In the genomic region with DNA sequence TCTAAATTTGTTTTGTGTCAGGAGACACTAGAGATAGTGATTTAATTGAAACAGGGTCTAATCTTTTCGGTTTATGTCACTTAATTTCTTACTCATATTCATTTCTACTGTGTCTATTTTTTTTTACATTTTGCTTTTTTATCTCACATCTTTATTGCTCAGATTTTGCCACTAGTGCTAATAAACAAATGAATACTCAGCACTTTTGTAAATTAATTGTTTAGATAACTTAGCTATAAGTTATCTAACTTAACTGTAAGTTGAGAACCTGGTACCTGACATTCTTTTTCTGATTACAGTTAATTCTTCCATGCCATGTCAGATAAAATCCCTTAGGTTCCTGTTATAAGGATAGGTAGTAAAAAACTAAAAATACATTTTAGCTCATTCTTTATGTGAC, we compare ENCODE assay signal across 28 cellular contexts. TPM values are rescaled to one million over a fixed set of nuclear protein-coding genes. Genes with fewer than 3 reads are reported as not detected.
DNase-seq lines count a peak whose midpoint lies in the region; ATAC-seq, FAIRE-seq and TF ChIP-seq lines count a peak whose summit lies in the region.
"Had no signal": no experiment of that assay in that cellular context is flagged by ENCODE, and none has a peak within 500 bp of the region (broad histone marks: within the 10 kb centered on the region; RNA-seq: fewer than 3 reads in every experiment).

No MANE protein-coding gene starts in this region.

- TF ChIP-seq CTCF in HepG2 (CRISPR knock-in tag; IDR thresholded peaks at IDR 0.05) (no peak), right lobe of liver (IDR thresholded peaks at IDR 0.05) (no peak), K562 (IDR thresholded peaks at IDR 0.05 in 2 of 3, conservative IDR thresholded peaks at IDR 0.05 in 1 of 3; ENCODE audit: insufficient read depth in 2 of 3, low read depth in 1 of 3, low read length in 3 of 3) (no peak)

- H3K9me1 ChIP-seq in K562 (ENCODE audit: control insufficient read depth, insufficient read depth, low read length), result no peaks in the 10 kb centered on the region

- no peaks in the 10 kb centered on the region for H3K9me3 ChIP-seq in HepG2 (ENCODE audit: low read length)
- no peaks in the 10 kb centered on the region for H3K9me3 ChIP-seq in right lobe of liver
- H3K9me3 ChIP-seq in K562 (replicated peaks; ENCODE audit: control insufficient read depth, insufficient read depth, low read depth, low read length), result no peaks in the 10 kb centered on the region
- H3K9me3 ChIP-seq: BE2C, BLaER1 had no signal

- TF ChIP-seq RAD21 in HepG2 (CRISPR knock-in tag; IDR thresholded peaks at IDR 0.05), result no peak
- no peak for TF ChIP-seq RAD21 in K562 (CRISPR knock-in tag; conservative IDR thresholded peaks at IDR 0.05 in 1 of 2, IDR thresholded peaks at IDR 0.05 in 1 of 2)

- FAIRE-seq in HepG2 (lab: Jason Lieb, UNC) (no peak), K562 (lab: Jason Lieb, UNC) (no peak)
- FAIRE-seq: GM12891, GM19239 had no signal

- BruUV-seq in HepG2 (replicated peaks; lab: Mats Ljungman, UMichigan) (no TSS peak), K562 (replicated peaks; lab: Mats Ljungman, UMichigan) (no TSS peak)

- 5% methylated on average over 1 of the region's 1 CpG for WGBS in HepG2 (ENCODE audit: low lambda C conversion rate)
- WGBS in right lobe of liver (ENCODE audit: insufficient coverage, low coverage, low lambda C conversion rate, missing lambda C conversion rate), result 35% methylated on average over 1 of the region's 1 CpG
- 0% methylated on average over 1 of the region's 1 CpG for WGBS in K562 (ENCODE audit: insufficient coverage, low coverage, missing lambda C conversion rate)

- no peak overlapping the region for H3K9ac ChIP-seq in HepG2 (ENCODE audit: insufficient read depth, low read depth, low read length)
- no peak overlapping the region for H3K9ac ChIP-seq in K562 (ENCODE audit: insufficient read depth in 1 of 2, low read depth in 2 of 2, low read length in 2 of 2)
- H3K9ac ChIP-seq: BLaER1 had no signal

- H3K4me3 ChIP-seq in HepG2 (replicated peaks in 1 of 3; ENCODE audit: insufficient read depth in 1 of 3, low read depth in 2 of 3, low read length in 3 of 3) (no peak overlapping the region), right lobe of liver (no peak overlapping the region), K562 (no peak overlapping the region)
- H3K4me3 ChIP-seq: BLaER1 had no signal

- H3K4me2 ChIP-seq in HepG2 (ENCODE audit: low read depth, low read length) (no peak overlapping the region), K562 (ENCODE audit: insufficient read depth, low read length) (no peak overlapping the region)
- H3K4me2 ChIP-seq: BLaER1 had no signal

- H3K4me1 ChIP-seq in HepG2 (ENCODE audit: insufficient read depth, low read length), result no peaks in the 10 kb centered on the region
- H3K4me1 ChIP-seq in right lobe of liver, result no peaks in the 10 kb centered on the region
- H3K4me1 ChIP-seq in K562 (replicated peaks in 1 of 2; ENCODE audit: control insufficient read depth in 2 of 2, insufficient read depth in 2 of 2, low read length in 2 of 2), result no peaks in the 10 kb centered on the region
- H3K4me1 ChIP-seq: BE2C, BLaER1 had no signal

- intact Hi-C loops in HepG2 (cut with micrococcal nuclease; ENCODE audit: unreplicated experiment) (no loop called here), right lobe of liver (cut with DNase I) (no loop called here), K562 (cut with micrococcal nuclease) (no loop called here)

- POLR2A ChIA-PET in HepG2 (lab: Yijun Ruan, JAX) (no interaction called here), K562 (lab: Yijun Ruan, JAX) (no interaction called here)

- no peaks in the 10 kb centered on the region for H3K27me3 ChIP-seq in HepG2 (ENCODE audit: control insufficient read depth in 1 of 2, insufficient read depth in 2 of 2, low read length in 2 of 2)
- no peaks in the 10 kb centered on the region for H3K27me3 ChIP-seq in right lobe of liver
- H3K27me3 ChIP-seq in K562 (ENCODE audit: control insufficient read depth in 2 of 2, insufficient read depth in 2 of 2, low read length in 2 of 2), result no peaks in the 10 kb centered on the region
- H3K27me3 ChIP-seq: BE2C, BLaER1 had no signal

- H4K20me1 ChIP-seq in HepG2 (ENCODE audit: insufficient read depth, low read length) (no peaks in the 10 kb centered on the region), K562 (replicated peaks; ENCODE audit: control insufficient read depth, insufficient read depth, low read length) (no peaks in the 10 kb centered on the region)
- H4K20me1 ChIP-seq: BLaER1 had no signal

- no peak overlapping the region for H3K27ac ChIP-seq in HepG2 (ENCODE audit: extremely low read length, insufficient read depth, low read length)
- no peak overlapping the region for H3K27ac ChIP-seq in right lobe of liver
- H3K27ac ChIP-seq in K562 (ENCODE audit: extremely low read depth, low read depth, low read length), result no peak overlapping the region
- H3K27ac ChIP-seq: 22Rv1, BLaER1 had no signal

- ATAC-seq in HepG2, result no peak
- ATAC-seq in right lobe of liver, result no peak
- no peak for ATAC-seq in K562

- no peak for DNase-seq in HepG2 (ENCODE audit: low spot score)
- DNase-seq in right lobe of liver, result no peak
- no peak for DNase-seq in K562 (ENCODE audit: extremely low read depth in 1 of 4, low spot score in 3 of 4)
- no peak for DNase-seq in cerebellar cortex (ENCODE audit: low spot score)
- DNase-seq: ACHN; BE2C; C1 segment of cervical spinal cord; CD4-positive, alpha-beta memory T cell; CD4-positive, CD25-positive, alpha-beta regulatory T cell; CD8-positive, alpha-beta memory T cell; COR-L47; DMS 273 treated with DMSO at 0.1 percent for 48 hours; DMS153; DMS53; DMS79; DND-41; EL; GDM1 had no signal

- in situ Hi-C loops in HepG2 (cut with HindIII; ENCODE audit: extremely low pct_ligation_motif_present, low pct_unique_long_range_greater_than_20kb), result no loop called here
- in situ Hi-C loops in K562 (cut with MboI), result no loop called here

- H3K79me2 ChIP-seq in HepG2 (ENCODE audit: insufficient read depth, low read length) (no peaks in the 10 kb centered on the region), K562 (ENCODE audit: control insufficient read depth, insufficient read depth, low read length) (no peaks in the 10 kb centered on the region)

- TF ChIP-seq POLR2A in HepG2 (IDR thresholded peaks at IDR 0.05; ENCODE audit: insufficient read depth in 1 of 2, low read depth in 2 of 2, low read length in 2 of 2), result no peak
- TF ChIP-seq POLR2A in right lobe of liver (IDR thresholded peaks at IDR 0.05), result no peak
- TF ChIP-seq POLR2A in K562 (conservative IDR thresholded peaks at IDR 0.05), result no peak

- CTCF ChIA-PET in HepG2 (lab: Yijun Ruan, JAX; ENCODE audit: low intra/inter-chr PET ratio, low total read pairs), result no interaction called here
- CTCF ChIA-PET in K562 (lab: Yijun Ruan, JAX; ENCODE audit: low intra/inter-chr PET ratio), result no interaction called here

- no peak overlapping the region for H2AFZ ChIP-seq in HepG2 (ENCODE audit: low read length)
- H2AFZ ChIP-seq in K562 (ENCODE audit: low read depth, low read length), result no peak overlapping the region

- no peaks in the 10 kb centered on the region for H3K36me3 ChIP-seq in HepG2 (replicated peaks in 1 of 2; ENCODE audit: control insufficient read depth in 1 of 2, insufficient read depth in 2 of 2, low read length in 2 of 2)
- no peaks in the 10 kb centered on the region for H3K36me3 ChIP-seq in right lobe of liver
- H3K36me3 ChIP-seq in K562 (ENCODE audit: control insufficient read depth, insufficient read depth, low read length), result no peaks in the 10 kb centered on the region
- H3K36me3 ChIP-seq: BE2C, BLaER1 had no signal

- no peak for TF ChIP-seq EP300 in HepG2 (IDR thresholded peaks at IDR 0.05; ENCODE audit: low read depth in 2 of 2, low read length in 2 of 2)
- TF ChIP-seq EP300 in HepG2 (CRISPR knock-in tag; IDR thresholded peaks at IDR 0.05; ENCODE audit: borderline replicate concordance), result no peak
- no peak for TF ChIP-seq EP300 in K562 (IDR thresholded peaks at IDR 0.05; ENCODE audit: low read length)

RNA-seq across cellular contexts. Expression of gene OR5M8, which starts 22.1 kb away (rescaled TPM):
- total RNA-seq in HepG2 (2016; rRNA removed; fragmentation: Illumina TruSeq; extraction: Trizol) (not detected in 2 replicates), right lobe of liver (not detected), K562 (2014; rRNA removed) (not detected in 2 replicates), K562 (2014; rRNA removed; fragmentation: Illumina TruSeq; extraction: Trizol) (not detected in 2 replicates), K562 (2015; rRNA removed; fragmentation: Illumina TruSeq; extraction: Trizol) (not detected in 2 replicates), K562 (2021) (not detected in 2 replicates)
- total RNA-seq in HepG2 (2016; cell fraction: cytosol; rRNA removed; fragmentation: Illumina TruSeq; extraction: Trizol; ENCODE audit: low read depth), result not detected in 2 replicates
- not detected in 2 replicates for total RNA-seq in HepG2 (2016; cell fraction: insoluble cytoplasmic fraction; rRNA removed; fragmentation: Illumina TruSeq; extraction: Trizol)
- not detected in 2 replicates for total RNA-seq in HepG2 (2016; cell fraction: membrane; rRNA removed; fragmentation: Illumina TruSeq; extraction: Trizol)
- total RNA-seq in HepG2 (2016; cell fraction: nucleus; rRNA removed; fragmentation: Illumina TruSeq; extraction: Trizol), result not detected in 2 replicates
- polyA plus RNA-seq in HepG2 (2011; rRNA removed) (not detected in 2 replicates), K562 (2011; rRNA removed) (not detected in 2 replicates), K562 (2014; fragmentation: Illumina TruSeq; extraction: Trizol) (not detected in 2 replicates), K562 (2014; fragmentation: Nextera tagmentation; extraction: Ambion mirVana) (not detected), K562 (2014; rRNA removed) (not detected in 2 replicates)
- not detected in 2 replicates for polyA plus RNA-seq in HepG2 (2011; cell fraction: cytosol; rRNA removed)
- not detected in 2 replicates for polyA plus RNA-seq in HepG2 (2011; cell fraction: nucleus; rRNA removed)
- polyA plus RNA-seq in HepG2 (2012), result not detected in 2 replicates
- polyA plus RNA-seq in HepG2 (2016; cell fraction: cytosol; fragmentation: Illumina TruSeq; extraction: Trizol; ENCODE audit: low read depth), result not detected in 2 replicates
- not detected in 2 replicates for polyA plus RNA-seq in HepG2 (2016; cell fraction: insoluble cytoplasmic fraction; fragmentation: Illumina TruSeq; extraction: Trizol; ENCODE audit: low read depth)
- polyA plus RNA-seq in HepG2 (2016; cell fraction: membrane; fragmentation: Illumina TruSeq; extraction: Trizol; ENCODE audit: low read depth), result not detected in 2 replicates
- not detected in 2 replicates for polyA plus RNA-seq in HepG2 (2016; cell fraction: nucleus; fragmentation: Illumina TruSeq; extraction: Trizol; ENCODE audit: insufficient read depth, low read depth)
- polyA minus RNA-seq in HepG2 (2011; rRNA and poly(A)+ RNA removed; ENCODE audit: low replicate concordance), result not detected in 2 replicates
- polyA minus RNA-seq in HepG2 (2011; cell fraction: cytosol; rRNA and poly(A)+ RNA removed), result not detected in 2 replicates
- polyA minus RNA-seq in HepG2 (2011; cell fraction: nucleus; rRNA and poly(A)+ RNA removed), result not detected in 2 replicates
- not detected in 2 replicates for total RNA-seq in K562 (2011; cell fraction: chromatin; rRNA removed; ENCODE audit: low replicate concordance)
- total RNA-seq in K562 (2011; cell fraction: nucleolus; rRNA removed), result not detected in 2 replicates
- not detected in 2 replicates for total RNA-seq in K562 (2011; cell fraction: nucleoplasm; rRNA removed)
- not detected in 2 replicates for polyA plus RNA-seq in K562 (2011; cell fraction: cytosol; rRNA removed)
- not detected in 2 replicates for polyA plus RNA-seq in K562 (2011; cell fraction: nucleus; rRNA removed)
- polyA plus RNA-seq in K562 (2012), result not detected in 2 replicates
- not detected in 2 replicates for polyA minus RNA-seq in K562 (2011; rRNA and poly(A)+ RNA removed)
- polyA minus RNA-seq in K562 (2011; cell fraction: cytosol; rRNA and poly(A)+ RNA removed), result not detected in 2 replicates
- polyA minus RNA-seq in K562 (2011; cell fraction: nucleus; rRNA and poly(A)+ RNA removed), result not detected in 2 replicates
- total RNA-seq: A172; A673; CD4-positive, alpha-beta memory T cell; CD4-positive, CD25-positive, alpha-beta regulatory T cell; CD8-positive, alpha-beta memory T cell; Daoy; G401 had no signal
- polyA plus RNA-seq: AG04450; CD14-positive monocyte; CD4-positive, alpha-beta memory T cell; CD4-positive, CD25-positive, alpha-beta regulatory T cell; CD8-positive, alpha-beta memory T cell had no signal

RNA-seq across cellular contexts. Expression of gene OR5M11, which starts 29.8 kb away (rescaled TPM):
- total RNA-seq in HepG2 (2016; rRNA removed; fragmentation: Illumina TruSeq; extraction: Trizol) (not detected in 2 replicates), right lobe of liver (not detected), K562 (2014; rRNA removed) (not detected in 2 replicates), K562 (2014; rRNA removed; fragmentation: Illumina TruSeq; extraction: Trizol) (not detected in 2 replicates), K562 (2015; rRNA removed; fragmentation: Illumina TruSeq; extraction: Trizol) (not detected in 2 replicates), K562 (2021) (not detected in 2 replicates)
- not detected in 2 replicates for total RNA-seq in HepG2 (2016; cell fraction: cytosol; rRNA removed; fragmentation: Illumina TruSeq; extraction: Trizol; ENCODE audit: low read depth)
- not detected in 2 replicates for total RNA-seq in HepG2 (2016; cell fraction: insoluble cytoplasmic fraction; rRNA removed; fragmentation: Illumina TruSeq; extraction: Trizol)
- total RNA-seq in HepG2 (2016; cell fraction: membrane; rRNA removed; fragmentation: Illumina TruSeq; extraction: Trizol), result not detected in 2 replicates
- total RNA-seq in HepG2 (2016; cell fraction: nucleus; rRNA removed; fragmentation: Illumina TruSeq; extraction: Trizol), result not detected in 2 replicates
- polyA plus RNA-seq in HepG2 (2011; rRNA removed) (not detected in 2 replicates), K562 (2011; rRNA removed) (not detected in 2 replicates), K562 (2014; fragmentation: Illumina TruSeq; extraction: Trizol) (not detected in 2 replicates), K562 (2014; fragmentation: Nextera tagmentation; extraction: Ambion mirVana) (not detected), K562 (2014; rRNA removed) (not detected in 2 replicates)
- polyA plus RNA-seq in HepG2 (2011; cell fraction: cytosol; rRNA removed), result not detected in 2 replicates
- polyA plus RNA-seq in HepG2 (2011; cell fraction: nucleus; rRNA removed), result not detected in 2 replicates
- not detected in 2 replicates for polyA plus RNA-seq in HepG2 (2012)
- not detected in 2 replicates for polyA plus RNA-seq in HepG2 (2016; cell fraction: cytosol; fragmentation: Illumina TruSeq; extraction: Trizol; ENCODE audit: low read depth)
- polyA plus RNA-seq in HepG2 (2016; cell fraction: insoluble cytoplasmic fraction; fragmentation: Illumina TruSeq; extraction: Trizol; ENCODE audit: low read depth), result not detected in 2 replicates
- polyA plus RNA-seq in HepG2 (2016; cell fraction: membrane; fragmentation: Illumina TruSeq; extraction: Trizol; ENCODE audit: low read depth), result not detected in 2 replicates
- polyA plus RNA-seq in HepG2 (2016; cell fraction: nucleus; fragmentation: Illumina TruSeq; extraction: Trizol; ENCODE audit: insufficient read depth, low read depth), result not detected in 2 replicates
- not detected in 2 replicates for polyA minus RNA-seq in HepG2 (2011; rRNA and poly(A)+ RNA removed; ENCODE audit: low replicate concordance)
- not detected in 2 replicates for polyA minus RNA-seq in HepG2 (2011; cell fraction: cytosol; rRNA and poly(A)+ RNA removed)
- not detected in 2 replicates for polyA minus RNA-seq in HepG2 (2011; cell fraction: nucleus; rRNA and poly(A)+ RNA removed)
- not detected in 2 replicates for total RNA-seq in K562 (2011; cell fraction: chromatin; rRNA removed; ENCODE audit: low replicate concordance)
- total RNA-seq in K562 (2011; cell fraction: nucleolus; rRNA removed), result not detected in 2 replicates
- total RNA-seq in K562 (2011; cell fraction: nucleoplasm; rRNA removed), result not detected in 2 replicates
- polyA plus RNA-seq in K562 (2011; cell fraction: cytosol; rRNA removed), result not detected in 2 replicates
- not detected in 2 replicates for polyA plus RNA-seq in K562 (2011; cell fraction: nucleus; rRNA removed)
- polyA plus RNA-seq in K562 (2012), result not detected in 2 replicates
- not detected in 2 replicates for polyA minus RNA-seq in K562 (2011; rRNA and poly(A)+ RNA removed)
- polyA minus RNA-seq in K562 (2011; cell fraction: cytosol; rRNA and poly(A)+ RNA removed), result not detected in 2 replicates
- polyA minus RNA-seq in K562 (2011; cell fraction: nucleus; rRNA and poly(A)+ RNA removed), result not detected in 2 replicates
- total RNA-seq: A172; A673; CD4-positive, alpha-beta memory T cell; CD4-positive, CD25-positive, alpha-beta regulatory T cell; CD8-positive, alpha-beta memory T cell; Daoy; G401 had no signal
- polyA plus RNA-seq: AG04450; CD14-positive monocyte; CD4-positive, alpha-beta memory T cell; CD4-positive, CD25-positive, alpha-beta regulatory T cell; CD8-positive, alpha-beta memory T cell had no signal

RNA-seq across cellular contexts. Expression of gene OR5M3, which starts 40.1 kb away (rescaled TPM):
- not detected in 2 replicates for total RNA-seq in HepG2 (2016; rRNA removed; fragmentation: Illumina TruSeq; extraction: Trizol)
- not detected in 2 replicates for total RNA-seq in HepG2 (2016; cell fraction: cytosol; rRNA removed; fragmentation: Illumina TruSeq; extraction: Trizol; ENCODE audit: low read depth)
- not detected in 2 replicates for total RNA-seq in HepG2 (2016; cell fraction: insoluble cytoplasmic fraction; rRNA removed; fragmentation: Illumina TruSeq; extraction: Trizol)
- not detected in 2 replicates for total RNA-seq in HepG2 (2016; cell fraction: membrane; rRNA removed; fragmentation: Illumina TruSeq; extraction: Trizol)
- not detected in 2 replicates for total RNA-seq in HepG2 (2016; cell fraction: nucleus; rRNA removed; fragmentation: Illumina TruSeq; extraction: Trizol)
- not detected in 2 replicates for polyA plus RNA-seq in HepG2 (2011; rRNA removed)
- not detected in 2 replicates for polyA plus RNA-seq in HepG2 (2011; cell fraction: cytosol; rRNA removed)
- polyA plus RNA-seq in HepG2 (2011; cell fraction: nucleus; rRNA removed), result not detected in 2 replicates
- polyA plus RNA-seq in HepG2 (2012), result not detected in 2 replicates
- polyA plus RNA-seq in HepG2 (2016; cell fraction: cytosol; fragmentation: Illumina TruSeq; extraction: Trizol; ENCODE audit: low read depth), result not detected in 2 replicates
- not detected in 2 replicates for polyA plus RNA-seq in HepG2 (2016; cell fraction: insoluble cytoplasmic fraction; fragmentation: Illumina TruSeq; extraction: Trizol; ENCODE audit: low read depth)
- polyA plus RNA-seq in HepG2 (2016; cell fraction: membrane; fragmentation: Illumina TruSeq; extraction: Trizol; ENCODE audit: low read depth), result not detected in 2 replicates
- not detected in 2 replicates for polyA plus RNA-seq in HepG2 (2016; cell fraction: nucleus; fragmentation: Illumina TruSeq; extraction: Trizol; ENCODE audit: insufficient read depth, low read depth)
- polyA minus RNA-seq in HepG2 (2011; rRNA and poly(A)+ RNA removed; ENCODE audit: low replicate concordance), result not detected in 2 replicates
- polyA minus RNA-seq in HepG2 (2011; cell fraction: cytosol; rRNA and poly(A)+ RNA removed), result not detected in 2 replicates
- polyA minus RNA-seq in HepG2 (2011; cell fraction: nucleus; rRNA and poly(A)+ RNA removed), result not detected in 2 replicates
- total RNA-seq in right lobe of liver, result not detected
- total RNA-seq in K562 (2011; cell fraction: chromatin; rRNA removed; ENCODE audit: low replicate concordance), result not detected in 2 replicates
- total RNA-seq in K562 (2011; cell fraction: nucleolus; rRNA removed), result not detected in 2 replicates
- total RNA-seq in K562 (2011; cell fraction: nucleoplasm; rRNA removed), result not detected in 2 replicates
- total RNA-seq in K562 (2014; rRNA removed), result not detected in 2 replicates
- not detected in 2 replicates for total RNA-seq in K562 (2014; rRNA removed; fragmentation: Illumina TruSeq; extraction: Trizol)
- total RNA-seq in K562 (2015; rRNA removed; fragmentation: Illumina TruSeq; extraction: Trizol), result not detected in 2 replicates
- total RNA-seq in K562 (2021), result not detected in 2 replicates
- not detected in 2 replicates for polyA plus RNA-seq in K562 (2011; rRNA removed)
- not detected in 2 replicates for polyA plus RNA-seq in K562 (2011; cell fraction: cytosol; rRNA removed)
- not detected in 2 replicates for polyA plus RNA-seq in K562 (2011; cell fraction: nucleus; rRNA removed)
- not detected in 2 replicates for polyA plus RNA-seq in K562 (2012)
- not detected in 2 replicates for polyA plus RNA-seq in K562 (2014; fragmentation: Illumina TruSeq; extraction: Trizol)
- not detected for polyA plus RNA-seq in K562 (2014; fragmentation: Nextera tagmentation; extraction: Ambion mirVana)
- not detected in 2 replicates for polyA plus RNA-seq in K562 (2014; rRNA removed)
- polyA minus RNA-seq in K562 (2011; rRNA and poly(A)+ RNA removed), result not detected in 2 replicates
- polyA minus RNA-seq in K562 (2011; cell fraction: cytosol; rRNA and poly(A)+ RNA removed), result not detected in 2 replicates
- not detected in 2 replicates for polyA minus RNA-seq in K562 (2011; cell fraction: nucleus; rRNA and poly(A)+ RNA removed)
- total RNA-seq: A172; A673; CD4-positive, alpha-beta memory T cell; CD4-positive, CD25-positive, alpha-beta regulatory T cell; CD8-positive, alpha-beta memory T cell; Daoy; G401 had no signal
- polyA plus RNA-seq: AG04450; CD14-positive monocyte; CD4-positive, alpha-beta memory T cell; CD4-positive, CD25-positive, alpha-beta regulatory T cell; CD8-positive, alpha-beta memory T cell had no signal

Comparison
In these comparisons a context has a peak if more than half of its experiments do, and no peak if none do; other contexts are left out.
1. Of the 241 proteins assayed by ChIP-seq in both HepG2 and K562: peak only in HepG2: MAFF and MAFK; only in K562: none; in both: none; in neither: 239.